Comparison of ENCODE assay signal across 8 cellular contexts in the genomic region with DNA sequence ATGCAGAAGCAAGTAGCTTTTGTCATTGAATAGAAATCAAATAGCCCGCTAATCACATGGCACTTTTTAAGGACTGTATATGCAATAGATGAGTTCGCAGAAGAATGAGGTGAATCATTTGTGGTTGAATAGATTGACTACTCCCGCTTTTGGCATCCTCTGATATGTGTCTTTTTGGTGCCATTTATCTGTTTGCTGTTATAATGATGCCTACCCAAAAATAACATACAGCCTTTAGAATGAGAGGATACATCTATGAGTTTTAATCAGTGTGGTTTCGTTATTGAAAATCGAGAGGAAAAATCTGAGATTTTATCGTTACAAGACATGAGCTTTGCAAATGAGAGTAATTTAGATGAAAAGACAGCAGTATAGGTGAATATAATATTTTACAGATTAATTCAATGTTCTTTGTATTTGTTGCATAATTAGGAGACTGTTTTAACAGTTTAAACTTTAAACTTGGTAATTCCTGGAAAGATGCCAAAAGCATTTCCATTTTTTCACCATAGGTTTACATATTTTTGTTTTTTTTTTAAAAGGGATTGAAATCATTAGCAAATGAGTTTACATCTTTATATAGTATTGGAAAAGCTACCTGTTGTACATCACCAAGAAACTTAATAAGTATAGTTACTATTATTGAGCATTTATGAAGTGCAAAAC. TPM values are rescaled to one million over a fixed set of nuclear protein-coding genes. Genes with fewer than 3 reads are reported as not detected.
DNase-seq lines count a peak whose midpoint lies in the region; ATAC-seq and TF ChIP-seq lines count a peak whose summit lies in the region.

No MANE protein-coding gene starts in this region.

- H3K4me3 ChIP-seq in MM.1S (ENCODE audit: low read length) (peak overlapping the region; percentile 76), thyroid gland (replicated peaks in 1 of 3) (peak overlapping the region in 2 of 3 donors; percentile 39 to 44)

- no peak for TF ChIP-seq POLR2A in thyroid gland (IDR thresholded peaks at IDR 0.05)

- no peaks in the 10 kb centered on the region for H4K20me1 ChIP-seq in MM.1S (ENCODE audit: insufficient read depth, low read length)

- H3K36me3 ChIP-seq in MM.1S (replicated peaks; ENCODE audit: insufficient read depth, low read length) (no peaks in the 10 kb centered on the region), thyroid gland (no peaks in the 10 kb centered on the region)

- H3K27me3 Mint-ChIP-seq in Calu3 (ENCODE audit: unreplicated experiment): no peaks in the 10 kb centered on the region

- H3K27ac Mint-ChIP-seq in Calu3 (ENCODE audit: unreplicated experiment): peak overlapping the region; percentile 23

- ATAC-seq in GM18519 (IDR thresholded peaks at IDR 0.05; ENCODE audit: low FRiP score, unreplicated experiment): no peak
- ATAC-seq in HG03469 (IDR thresholded peaks at IDR 0.05; ENCODE audit: unreplicated experiment): no peak
- ATAC-seq in HG02763 (IDR thresholded peaks at IDR 0.05; ENCODE audit: unreplicated experiment): no peak

- H3K4me3 Mint-ChIP-seq in Calu3 (ENCODE audit: low read depth, unreplicated experiment): peak overlapping the region; percentile 95

- no peak overlapping the region for H3K27ac ChIP-seq in MM.1S (ENCODE audit: low read length)
- H3K27ac ChIP-seq in thyroid gland: no peak overlapping the region

- intact Hi-C loops in Calu3 (cut with micrococcal nuclease; ENCODE audit: unreplicated experiment) (loop anchor here (2.0 to 10.0 kb wide), 3 partner anchors 109 to 259 kb away; a partner anchor contains a TSS), thyroid gland (cut with DNase I) (no loop called here)

- 0 out of 2 replicates have a peak, but pooled peaks cover 8% of the 10 kb centered on the region for H3K79me2 ChIP-seq in MM.1S (ENCODE audit: low read length)

- DNase-seq in Calu3 (no peak), MM.1S (no peak), amniotic epithelial cell (ENCODE audit: low read depth) (peak; percentile 47), kidney tubule cell (ENCODE audit: low spot score) (peak; percentile 32), thyroid gland (no peak)

- no peaks in the 10 kb centered on the region for H3K9me2 ChIP-seq in MM.1S (replicated peaks; ENCODE audit: insufficient read depth, low read length)

- H3K4me2 ChIP-seq in MM.1S (ENCODE audit: low read depth, low read length): peak overlapping the region; percentile 78

- peak overlapping the region; percentile 69; the same call in 1 of the 2 replicates for H2AFZ ChIP-seq in MM.1S (ENCODE audit: low read length)

- CTCF ChIA-PET in Calu3 (lab: Charles Lee): interaction anchor here (1.1 to 2.0 kb wide), 2 partner anchors 8 to 263 kb away, joined by 3 to 9 read pairs; no protein-coding TSS in a partner anchor

- H3F3A ChIP-seq in MM.1S (ENCODE audit: insufficient read depth, low read length): no peaks in the 10 kb centered on the region

- no peaks in the 10 kb centered on the region for H3K9me3 Mint-ChIP-seq in Calu3 (ENCODE audit: low read depth, unreplicated experiment)

- TF ChIP-seq CTCF in Calu3 (IDR thresholded peaks at IDR 0.05; ENCODE audit: unreplicated experiment): no peak
- no peak for TF ChIP-seq CTCF in MM.1S (IDR thresholded peaks at IDR 0.05; ENCODE audit: low read length)
- no peak for TF ChIP-seq CTCF in thyroid gland (IDR thresholded peaks at IDR 0.05)

- 19 to 25% methylated on average over 6 of the region's 6 CpGs for WGBS in thyroid gland, 2 donors

- peak overlapping the region; percentile 91; the same call in 1 of the 2 replicates for H3K9ac ChIP-seq in MM.1S (ENCODE audit: low read length)

- H3K27me3 ChIP-seq in MM.1S (replicated peaks; ENCODE audit: insufficient read depth, low read length): no peaks in the 10 kb centered on the region
- H3K27me3 ChIP-seq in thyroid gland: peaks cover 7% of the 10 kb centered on the region

- peaks cover 22% of the 10 kb centered on the region for H3K4me1 Mint-ChIP-seq in Calu3 (ENCODE audit: low read depth, unreplicated experiment)

- peaks cover 32% of the 10 kb centered on the region for H3K36me3 Mint-ChIP-seq in Calu3 (ENCODE audit: insufficient read depth, unreplicated experiment)

- TSS peak; percentile 56 for BruUV-seq in Calu3 (replicated peaks; lab: Mats Ljungman, UMichigan)

- H3K4me1 ChIP-seq in MM.1S (ENCODE audit: low read length) (0 out of 2 replicates have a peak, but pooled peaks cover 7% of the 10 kb centered on the region), thyroid gland (peaks cover 0 to 9% of the 10 kb centered on the region in 2 donors)

- H3K9me3 ChIP-seq in MM.1S (replicated peaks; ENCODE audit: insufficient read depth, low read length) (no peaks in the 10 kb centered on the region), thyroid gland (no peaks in the 10 kb centered on the region)

RNA-seq across cellular contexts. Expression of a gene that starts 1.8 kb away (rescaled TPM):
- total RNA-seq in Calu3 (2022) (4.5 and 4.6 TPM in 2 replicates), thyroid gland (1 to 10 TPM; 2.0 to 3.9 (median 3.2) TPM)

Comparison
In these comparisons a context has a peak if more than half of its experiments do, and no peak if none do; other contexts are left out.
1. DNase-seq: peak in amniotic epithelial cell (single experiment) and kidney tubule cell (single experiment); none in Calu3 (single experiment), MM.1S (single experiment) and thyroid gland (0 of 2).